1 cellular context compared by ENCODE assay signal in the genomic region with DNA sequence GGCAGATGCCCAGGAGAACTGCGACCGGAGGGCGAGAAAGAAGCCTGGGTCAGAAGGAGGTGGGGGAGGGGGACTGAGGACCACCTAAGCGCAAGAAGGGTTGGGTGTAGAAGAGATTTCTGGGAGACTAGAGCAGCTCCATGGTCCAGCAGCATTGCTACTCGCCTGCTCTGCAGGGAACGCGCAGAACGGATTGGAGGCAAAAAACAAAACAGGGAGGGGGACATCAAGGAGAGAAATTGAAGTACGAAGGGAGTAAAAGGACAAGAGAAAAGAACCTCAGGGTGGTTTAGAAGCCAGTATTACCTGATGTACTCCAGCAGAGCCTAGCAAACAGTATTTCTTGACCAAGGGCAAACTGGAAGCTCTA.
TF ChIP-seq lines count a peak whose summit lies in the region.

No MANE protein-coding gene starts in this region.

TF ChIP-seq in K562, 482 proteins besides CTCF, POLR2A, EP300 and RAD21 (continues in another document):
- TF ChIP-seq NFE2 (IDR thresholded peaks at IDR 0.05; ENCODE audit: low read depth) (no peak), DIDO1 (tag; IDR thresholded peaks at IDR 0.05; ENCODE audit: low read depth) (no peak), NCOA6 (IDR thresholded peaks at IDR 0.05) (no peak), ESRRB (CRISPR knock-in tag; IDR thresholded peaks at IDR 0.05; ENCODE audit: borderline replicate concordance) (no peak), ZBED1 (IDR thresholded peaks at IDR 0.05) (no peak), TAF15 (IDR thresholded peaks at IDR 0.05; ENCODE audit: low read depth, low read length) (no peak), TRIM24 (IDR thresholded peaks at IDR 0.05) (no peak), RBM14 (IDR thresholded peaks at IDR 0.05; ENCODE audit: borderline replicate concordance, insufficient read depth, low read depth, low read length) (no peak), NCOA1 (IDR thresholded peaks at IDR 0.05; ENCODE audit: low read depth) (0 out of 2 replicates have a peak, but pooled peaks have one; percentile 8), HIVEP1 (CRISPR knock-in tag; IDR thresholded peaks at IDR 0.05) (no peak), ZNF583 (CRISPR knock-in tag; IDR thresholded peaks at IDR 0.05) (0 out of 2 replicates have a peak, but pooled peaks have one; percentile 5), POLR2AphosphoS5 (IDR thresholded peaks at IDR 0.05; ENCODE audit: control insufficient read depth, insufficient read depth, low read depth, low read length) (no peak), ZNF174 (CRISPR knock-in tag; IDR thresholded peaks at IDR 0.05) (no peak), MYNN (IDR thresholded peaks at IDR 0.05) (no peak), MYNN (CRISPR knock-in tag; IDR thresholded peaks at IDR 0.05) (no peak), TEAD2 (tag; IDR thresholded peaks at IDR 0.05) (no peak), COPS2 (conservative IDR thresholded peaks at IDR 0.05) (no peak), GABPA (tag; conservative IDR thresholded peaks at IDR 0.05; ENCODE audit: low read depth) (no peak), ZBTB8A (IDR thresholded peaks at IDR 0.05; ENCODE audit: partially characterized antibody) (no peak), LARP7 (IDR thresholded peaks at IDR 0.05) (0 out of 2 replicates have a peak, but pooled peaks have one; percentile 7), ZNF76 (CRISPR knock-in tag; IDR thresholded peaks at IDR 0.05; ENCODE audit: borderline replicate concordance) (no peak), ZNF121 (CRISPR knock-in tag; conservative IDR thresholded peaks at IDR 0.05) (no peak), SMC3 (conservative IDR thresholded peaks at IDR 0.05; ENCODE audit: insufficient read depth, low read depth, low read length) (0 out of 2 replicates have a peak, but pooled peaks have one; percentile 2), CHD1 (IDR thresholded peaks at IDR 0.05; ENCODE audit: low read length) (peak; percentile 46), POU5F1 (IDR thresholded peaks at IDR 0.05; ENCODE audit: borderline replicate concordance, low read depth, low read length, partially characterized antibody) (no peak), KLF16 (IDR thresholded peaks at IDR 0.05) (no peak), SP2 (IDR thresholded peaks at IDR 0.05; ENCODE audit: extremely low read depth, low read depth, low read length, poor library complexity, severe bottlenecking) (no peak)
- TF ChIP-seq, protein P1, sequence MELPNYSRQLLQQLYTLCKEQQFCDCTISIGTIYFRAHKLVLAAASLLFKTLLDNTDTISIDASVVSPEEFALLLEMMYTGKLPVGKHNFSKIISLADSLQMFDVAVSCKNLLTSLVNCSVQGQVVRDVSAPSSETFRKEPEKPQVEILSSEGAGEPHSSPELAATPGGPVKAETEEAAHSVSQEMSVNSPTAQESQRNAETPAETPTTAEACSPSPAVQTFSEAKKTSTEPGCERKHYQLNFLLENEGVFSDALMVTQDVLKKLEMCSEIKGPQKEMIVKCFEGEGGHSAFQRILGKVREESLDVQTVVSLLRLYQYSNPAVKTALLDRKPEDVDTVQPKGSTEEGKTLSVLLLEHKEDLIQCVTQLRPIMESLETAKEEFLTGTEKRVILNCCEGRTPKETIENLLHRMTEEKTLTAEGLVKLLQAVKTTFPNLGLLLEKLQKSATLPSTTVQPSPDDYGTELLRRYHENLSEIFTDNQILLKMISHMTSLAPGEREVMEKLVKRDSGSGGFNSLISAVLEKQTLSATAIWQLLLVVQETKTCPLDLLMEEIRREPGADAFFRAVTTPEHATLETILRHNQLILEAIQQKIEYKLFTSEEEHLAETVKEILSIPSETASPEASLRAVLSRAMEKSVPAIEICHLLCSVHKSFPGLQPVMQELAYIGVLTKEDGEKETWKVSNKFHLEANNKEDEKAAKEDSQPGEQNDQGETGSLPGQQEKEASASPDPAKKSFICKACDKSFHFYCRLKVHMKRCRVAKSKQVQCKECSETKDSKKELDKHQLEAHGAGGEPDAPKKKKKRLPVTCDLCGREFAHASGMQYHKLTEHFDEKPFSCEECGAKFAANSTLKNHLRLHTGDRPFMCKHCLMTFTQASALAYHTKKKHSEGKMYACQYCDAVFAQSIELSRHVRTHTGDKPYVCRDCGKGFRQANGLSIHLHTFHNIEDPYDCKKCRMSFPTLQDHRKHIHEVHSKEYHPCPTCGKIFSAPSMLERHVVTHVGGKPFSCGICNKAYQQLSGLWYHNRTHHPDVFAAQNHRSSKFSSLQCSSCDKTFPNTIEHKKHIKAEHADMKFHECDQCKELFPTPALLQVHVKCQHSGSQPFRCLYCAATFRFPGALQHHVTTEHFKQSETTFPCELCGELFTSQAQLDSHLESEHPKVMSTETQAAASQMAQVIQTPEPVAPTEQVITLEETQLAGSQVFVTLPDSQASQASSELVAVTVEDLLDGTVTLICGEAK (IDR thresholded peaks at IDR 0.05) = no peak
- TF ChIP-seq, protein P1 (CRISPR knock-in tag; IDR thresholded peaks at IDR 0.05) = no peak
- TF ChIP-seq, protein P2, sequence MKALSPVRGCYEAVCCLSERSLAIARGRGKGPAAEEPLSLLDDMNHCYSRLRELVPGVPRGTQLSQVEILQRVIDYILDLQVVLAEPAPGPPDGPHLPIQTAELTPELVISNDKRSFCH (CRISPR knock-in tag; IDR thresholded peaks at IDR 0.05) = no peak
- TF ChIP-seq, protein P2 (tag; IDR thresholded peaks at IDR 0.05) = no peak
- TF ChIP-seq, protein P3, sequence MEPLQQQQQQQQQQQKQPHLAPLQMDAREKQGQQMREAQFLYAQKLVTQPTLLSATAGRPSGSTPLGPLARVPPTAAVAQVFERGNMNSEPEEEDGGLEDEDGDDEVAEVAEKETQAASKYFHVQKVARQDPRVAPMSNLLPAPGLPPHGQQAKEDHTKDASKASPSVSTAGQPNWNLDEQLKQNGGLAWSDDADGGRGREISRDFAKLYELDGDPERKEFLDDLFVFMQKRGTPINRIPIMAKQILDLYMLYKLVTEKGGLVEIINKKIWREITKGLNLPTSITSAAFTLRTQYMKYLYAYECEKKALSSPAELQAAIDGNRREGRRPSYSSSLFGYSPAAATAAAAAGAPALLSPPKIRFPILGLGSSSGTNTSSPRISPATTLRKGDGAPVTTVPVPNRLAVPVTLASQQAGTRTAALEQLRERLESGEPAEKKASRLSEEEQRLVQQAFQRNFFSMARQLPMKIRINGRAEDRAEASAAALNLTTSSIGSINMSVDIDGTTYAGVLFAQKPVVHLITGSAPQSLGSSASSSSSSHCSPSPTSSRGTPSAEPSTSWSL (CRISPR knock-in tag; IDR thresholded peaks at IDR 0.05; ENCODE audit: borderline replicate concordance) = no peak
- TF ChIP-seq, protein P4, sequence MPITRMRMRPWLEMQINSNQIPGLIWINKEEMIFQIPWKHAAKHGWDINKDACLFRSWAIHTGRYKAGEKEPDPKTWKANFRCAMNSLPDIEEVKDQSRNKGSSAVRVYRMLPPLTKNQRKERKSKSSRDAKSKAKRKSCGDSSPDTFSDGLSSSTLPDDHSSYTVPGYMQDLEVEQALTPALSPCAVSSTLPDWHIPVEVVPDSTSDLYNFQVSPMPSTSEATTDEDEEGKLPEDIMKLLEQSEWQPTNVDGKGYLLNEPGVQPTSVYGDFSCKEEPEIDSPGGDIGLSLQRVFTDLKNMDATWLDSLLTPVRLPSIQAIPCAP (CRISPR knock-in tag; IDR thresholded peaks at IDR 0.05; ENCODE audit: borderline replicate concordance) = no peak
- TF ChIP-seq, protein P5, sequence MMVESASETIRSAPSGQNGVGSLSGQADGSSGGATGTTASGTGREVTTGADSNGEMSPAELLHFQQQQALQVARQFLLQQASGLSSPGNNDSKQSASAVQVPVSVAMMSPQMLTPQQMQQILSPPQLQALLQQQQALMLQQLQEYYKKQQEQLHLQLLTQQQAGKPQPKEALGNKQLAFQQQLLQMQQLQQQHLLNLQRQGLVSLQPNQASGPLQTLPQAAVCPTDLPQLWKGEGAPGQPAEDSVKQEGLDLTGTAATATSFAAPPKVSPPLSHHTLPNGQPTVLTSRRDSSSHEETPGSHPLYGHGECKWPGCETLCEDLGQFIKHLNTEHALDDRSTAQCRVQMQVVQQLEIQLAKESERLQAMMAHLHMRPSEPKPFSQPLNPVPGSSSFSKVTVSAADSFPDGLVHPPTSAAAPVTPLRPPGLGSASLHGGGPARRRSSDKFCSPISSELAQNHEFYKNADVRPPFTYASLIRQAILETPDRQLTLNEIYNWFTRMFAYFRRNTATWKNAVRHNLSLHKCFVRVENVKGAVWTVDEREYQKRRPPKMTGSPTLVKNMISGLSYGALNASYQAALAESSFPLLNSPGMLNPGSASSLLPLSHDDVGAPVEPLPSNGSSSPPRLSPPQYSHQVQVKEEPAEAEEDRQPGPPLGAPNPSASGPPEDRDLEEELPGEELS (CRISPR knock-in tag; IDR thresholded peaks at IDR 0.05; ENCODE audit: borderline replicate concordance) = no peak
- TF ChIP-seq, protein P6, sequence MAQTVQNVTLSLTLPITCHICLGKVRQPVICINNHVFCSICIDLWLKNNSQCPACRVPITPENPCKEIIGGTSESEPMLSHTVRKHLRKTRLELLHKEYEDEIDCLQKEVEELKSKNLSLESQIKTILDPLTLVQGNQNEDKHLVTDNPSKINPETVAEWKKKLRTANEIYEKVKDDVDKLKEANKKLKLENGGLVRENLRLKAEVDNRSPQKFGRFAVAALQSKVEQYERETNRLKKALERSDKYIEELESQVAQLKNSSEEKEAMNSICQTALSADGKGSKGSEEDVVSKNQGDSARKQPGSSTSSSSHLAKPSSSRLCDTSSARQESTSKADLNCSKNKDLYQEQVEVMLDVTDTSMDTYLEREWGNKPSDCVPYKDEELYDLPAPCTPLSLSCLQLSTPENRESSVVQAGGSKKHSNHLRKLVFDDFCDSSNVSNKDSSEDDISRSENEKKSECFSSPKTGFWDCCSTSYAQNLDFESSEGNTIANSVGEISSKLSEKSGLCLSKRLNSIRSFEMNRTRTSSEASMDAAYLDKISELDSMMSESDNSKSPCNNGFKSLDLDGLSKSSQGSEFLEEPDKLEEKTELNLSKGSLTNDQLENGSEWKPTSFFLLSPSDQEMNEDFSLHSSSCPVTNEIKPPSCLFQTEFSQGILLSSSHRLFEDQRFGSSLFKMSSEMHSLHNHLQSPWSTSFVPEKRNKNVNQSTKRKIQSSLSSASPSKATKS (CRISPR knock-in tag; IDR thresholded peaks at IDR 0.05) = no peak
- TF ChIP-seq, protein P7, sequence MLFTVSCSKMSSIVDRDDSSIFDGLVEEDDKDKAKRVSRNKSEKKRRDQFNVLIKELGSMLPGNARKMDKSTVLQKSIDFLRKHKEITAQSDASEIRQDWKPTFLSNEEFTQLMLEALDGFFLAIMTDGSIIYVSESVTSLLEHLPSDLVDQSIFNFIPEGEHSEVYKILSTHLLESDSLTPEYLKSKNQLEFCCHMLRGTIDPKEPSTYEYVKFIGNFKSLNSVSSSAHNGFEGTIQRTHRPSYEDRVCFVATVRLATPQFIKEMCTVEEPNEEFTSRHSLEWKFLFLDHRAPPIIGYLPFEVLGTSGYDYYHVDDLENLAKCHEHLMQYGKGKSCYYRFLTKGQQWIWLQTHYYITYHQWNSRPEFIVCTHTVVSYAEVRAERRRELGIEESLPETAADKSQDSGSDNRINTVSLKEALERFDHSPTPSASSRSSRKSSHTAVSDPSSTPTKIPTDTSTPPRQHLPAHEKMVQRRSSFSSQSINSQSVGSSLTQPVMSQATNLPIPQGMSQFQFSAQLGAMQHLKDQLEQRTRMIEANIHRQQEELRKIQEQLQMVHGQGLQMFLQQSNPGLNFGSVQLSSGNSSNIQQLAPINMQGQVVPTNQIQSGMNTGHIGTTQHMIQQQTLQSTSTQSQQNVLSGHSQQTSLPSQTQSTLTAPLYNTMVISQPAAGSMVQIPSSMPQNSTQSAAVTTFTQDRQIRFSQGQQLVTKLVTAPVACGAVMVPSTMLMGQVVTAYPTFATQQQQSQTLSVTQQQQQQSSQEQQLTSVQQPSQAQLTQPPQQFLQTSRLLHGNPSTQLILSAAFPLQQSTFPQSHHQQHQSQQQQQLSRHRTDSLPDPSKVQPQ (CRISPR knock-in tag; IDR thresholded peaks at IDR 0.05; ENCODE audit: borderline replicate concordance) = no peak
- TF ChIP-seq, protein P8, sequence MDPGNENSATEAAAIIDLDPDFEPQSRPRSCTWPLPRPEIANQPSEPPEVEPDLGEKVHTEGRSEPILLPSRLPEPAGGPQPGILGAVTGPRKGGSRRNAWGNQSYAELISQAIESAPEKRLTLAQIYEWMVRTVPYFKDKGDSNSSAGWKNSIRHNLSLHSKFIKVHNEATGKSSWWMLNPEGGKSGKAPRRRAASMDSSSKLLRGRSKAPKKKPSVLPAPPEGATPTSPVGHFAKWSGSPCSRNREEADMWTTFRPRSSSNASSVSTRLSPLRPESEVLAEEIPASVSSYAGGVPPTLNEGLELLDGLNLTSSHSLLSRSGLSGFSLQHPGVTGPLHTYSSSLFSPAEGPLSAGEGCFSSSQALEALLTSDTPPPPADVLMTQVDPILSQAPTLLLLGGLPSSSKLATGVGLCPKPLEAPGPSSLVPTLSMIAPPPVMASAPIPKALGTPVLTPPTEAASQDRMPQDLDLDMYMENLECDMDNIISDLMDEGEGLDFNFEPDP (CRISPR knock-in tag; IDR thresholded peaks at IDR 0.05) = no peak
- TF ChIP-seq, protein P9, sequence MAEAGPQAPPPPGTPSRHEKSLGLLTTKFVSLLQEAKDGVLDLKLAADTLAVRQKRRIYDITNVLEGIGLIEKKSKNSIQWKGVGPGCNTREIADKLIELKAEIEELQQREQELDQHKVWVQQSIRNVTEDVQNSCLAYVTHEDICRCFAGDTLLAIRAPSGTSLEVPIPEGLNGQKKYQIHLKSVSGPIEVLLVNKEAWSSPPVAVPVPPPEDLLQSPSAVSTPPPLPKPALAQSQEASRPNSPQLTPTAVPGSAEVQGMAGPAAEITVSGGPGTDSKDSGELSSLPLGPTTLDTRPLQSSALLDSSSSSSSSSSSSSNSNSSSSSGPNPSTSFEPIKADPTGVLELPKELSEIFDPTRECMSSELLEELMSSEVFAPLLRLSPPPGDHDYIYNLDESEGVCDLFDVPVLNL (CRISPR knock-in tag; IDR thresholded peaks at IDR 0.05; ENCODE audit: low read depth) = no peak
